20 cellular contexts compared by ENCODE assay signal in genomic region chr15:43189296-43189695, GRCh38. TPM values are rescaled to one million over a fixed set of nuclear protein-coding genes. Genes with fewer than 3 reads are reported as not detected.
A peak's percentile ranks its signal among the peaks of the same experiment; 100 is the strongest.
DNase-seq lines count a peak whose midpoint lies in the region; ATAC-seq and TF ChIP-seq lines count a peak whose summit lies in the region.
"Had no signal": no experiment of that assay in that cellular context is flagged by ENCODE, and none has a peak within 500 bp of the region (broad histone marks: within the 10 kb centered on the region; RNA-seq: fewer than 3 reads in every experiment).

No MANE protein-coding gene starts in this region.

- H3K36me3 ChIP-seq in left ventricle myocardium inferior (peaks cover 48% of the 10 kb centered on the region), Panc1 (ENCODE audit: control insufficient read depth, insufficient read depth, low read length) (peaks cover 20% of the 10 kb centered on the region; the same call in 1 of the 2 replicates)

- CTCF ChIA-PET in Panc1 (lab: Charles Lee), result no interaction called here

- H3K4me3 Mint-ChIP-seq in naive thymus-derived CD8-positive, alpha-beta T cell, result no peak overlapping the region
- H3K4me3 Mint-ChIP-seq: HFFc6 had no signal

- POLR2A ChIA-PET in Panc1 (lab: Charles Lee), result no interaction called here
- POLR2A ChIA-PET in naive thymus-derived CD8-positive, alpha-beta T cell (lab: Charles Lee), result no interaction called here

- TF ChIP-seq CTCF in left ventricle myocardium inferior (IDR thresholded peaks at IDR 0.05; ENCODE audit: borderline replicate concordance) (no peak), Panc1 (IDR thresholded peaks at IDR 0.05) (no peak)

- H3K4me3 ChIP-seq in left ventricle myocardium inferior (no peak overlapping the region), Panc1 (ENCODE audit: low read depth in 2 of 2, low read length in 2 of 2) (no peak overlapping the region)
- H3K4me3 ChIP-seq: SJCRH30 had no signal

- peaks cover 12 to 48% (median 43%) of the 10 kb centered on the region in 4 donors for H3K4me1 Mint-ChIP-seq in naive thymus-derived CD8-positive, alpha-beta T cell

- DNase-seq in left ventricle myocardium inferior (no peak), Right ventricle myocardium inferior (ENCODE audit: missing footprints) (no peak), Panc1 (ENCODE audit: low read depth, low spot score) (no peak), amniotic epithelial cell (ENCODE audit: low read depth) (peak; percentile 27), COLO668 (lab: John Stamatoyannopoulos, UW; ENCODE audit: unreplicated experiment) (no peak), NCI-H526 (lab: John Stamatoyannopoulos, UW) (no peak)
- DNase-seq in naive thymus-derived CD8-positive, alpha-beta T cell, result no peak
- DNase-seq: ACHN, Caco-2, GF-D8, H7, HFFc6, NCI-H1436, NCI-H1930, NCI-H226, NCI-H524, PC-3, SJCRH30 had no signal

- H3K27me3 ChIP-seq in left ventricle myocardium inferior (ENCODE audit: low read depth) (no peaks in the 10 kb centered on the region), Panc1 (ENCODE audit: control insufficient read depth, insufficient read depth, low read length) (no peaks in the 10 kb centered on the region)
- H3K27me3 ChIP-seq: SJCRH30 had no signal

- peak overlapping the region in 3 of 10 donors; percentile 6 to 24 (median 12) for H3K27ac Mint-ChIP-seq in naive thymus-derived CD8-positive, alpha-beta T cell
- H3K27ac Mint-ChIP-seq: HFFc6 had no signal

- H3K9me3 Mint-ChIP-seq in naive thymus-derived CD8-positive, alpha-beta T cell, result no peaks in the 10 kb centered on the region
- H3K9me3 Mint-ChIP-seq: HFFc6 had no signal

- peaks cover 72% of the 10 kb centered on the region for H3K4me1 ChIP-seq in left ventricle myocardium inferior
- H3K4me1 ChIP-seq in Panc1 (ENCODE audit: control insufficient read depth, insufficient read depth, low read length), result peaks cover 8% of the 10 kb centered on the region

- in situ Hi-C loops in Panc1 (cut with HindIII; ENCODE audit: low pct_unique_long_range_greater_than_20kb, low sequenced_read_pairs), result no loop called here

- no peaks in the 10 kb centered on the region for H3K27me3 Mint-ChIP-seq in naive thymus-derived CD8-positive, alpha-beta T cell

- H3K9me3 ChIP-seq in left ventricle myocardium inferior (replicated peaks), result no peaks in the 10 kb centered on the region
- H3K9me3 ChIP-seq in Panc1 (ENCODE audit: control insufficient read depth, insufficient read depth, low read depth, low read length), result no peaks in the 10 kb centered on the region
- H3K9me3 ChIP-seq: Caco-2, SJCRH30 had no signal

- ATAC-seq in Right ventricle myocardium inferior (no peak), Panc1 (no peak)
- ATAC-seq in naive thymus-derived CD8-positive, alpha-beta T cell, result no peak
- ATAC-seq: PC-3 had no signal

- BruUV-seq in Panc1 (replicated peaks; lab: Mats Ljungman, UMichigan), result TSS peak; percentile 44

- peaks cover 11 to 44% (median 17%) of the 10 kb centered on the region in 3 donors for H3K36me3 Mint-ChIP-seq in naive thymus-derived CD8-positive, alpha-beta T cell

- intact Hi-C loops in left ventricle myocardium inferior (cut with micrococcal nuclease), result no loop called here
- intact Hi-C loops in Right ventricle myocardium inferior (cut with DNase I), result no loop called here
- intact Hi-C loops in Panc1 (cut with micrococcal nuclease; ENCODE audit: unreplicated experiment), result no loop called here

- peak overlapping the region; percentile 77 for H3K27ac ChIP-seq in left ventricle myocardium inferior (replicated peaks)
- no peak overlapping the region for H3K27ac ChIP-seq in Panc1 (ENCODE audit: low read length)
- H3K27ac ChIP-seq: RWPE1, SJCRH30 had no signal

RNA-seq across cellular contexts. Expression of gene CCNDBP1, which starts 4.1 kb away (rescaled TPM):
- total RNA-seq in left ventricle myocardium inferior, result 54.4 TPM
- 54.6 TPM for total RNA-seq in Right ventricle myocardium inferior
- 62.5 TPM for total RNA-seq in Panc1 (2021; ENCODE audit: unreplicated experiment)
- 75.8 TPM for polyA plus RNA-seq in Panc1 (2012; ENCODE audit: insufficient read length)
- total RNA-seq in naive thymus-derived CD8-positive, alpha-beta T cell, result 100 to 1,000 TPM; 132 to 143 TPM
- polyA plus RNA-seq in naive thymus-derived CD8-positive, alpha-beta T cell, result 100 to 1,000 TPM; 146 to 151 (median 147) TPM

RNA-seq across cellular contexts. Expression of gene EPB42, which starts 31.5 kb away (rescaled TPM):
- total RNA-seq in left ventricle myocardium inferior (not detected), Right ventricle myocardium inferior (0.57 TPM), Panc1 (2021; ENCODE audit: unreplicated experiment) (0.10 TPM)
- not detected for polyA plus RNA-seq in Panc1 (2012; ENCODE audit: insufficient read length)
- not detected for total RNA-seq in naive thymus-derived CD8-positive, alpha-beta T cell
- polyA plus RNA-seq in naive thymus-derived CD8-positive, alpha-beta T cell, result not detected
- total RNA-seq: Caco-2, H7, HFFc6, M059J, PC-3, SJCRH30 had no signal

RNA-seq across cellular contexts. Expression of gene TMEM62, which starts 55.9 kb away (rescaled TPM):
- total RNA-seq in left ventricle myocardium inferior, result 12.2 TPM
- 11.7 TPM for total RNA-seq in Right ventricle myocardium inferior
- total RNA-seq in Panc1 (2021; ENCODE audit: unreplicated experiment), result 20.4 TPM
- polyA plus RNA-seq in Panc1 (2012; ENCODE audit: insufficient read length), result 11.4 TPM
- 10 to 100 TPM; 16.7 to 17.3 TPM for total RNA-seq in naive thymus-derived CD8-positive, alpha-beta T cell
- polyA plus RNA-seq in naive thymus-derived CD8-positive, alpha-beta T cell, result 1 to 10 TPM; 1.6 to 5.8 (median 5.4) TPM
